Comparison of ENCODE assay signal across 17 cellular contexts in genomic region chr1:186662752-186663151, GRCh38. TPM values are rescaled to one million over a fixed set of nuclear protein-coding genes. Genes with fewer than 3 reads are reported as not detected.
DNase-seq lines count a peak whose midpoint lies in the region; ATAC-seq, FAIRE-seq and TF ChIP-seq lines count a peak whose summit lies in the region.
"Had no signal": no experiment of that assay in that cellular context is flagged by ENCODE, and none has a peak within 500 bp of the region (broad histone marks: within the 10 kb centered on the region; RNA-seq: fewer than 3 reads in every experiment).

No MANE protein-coding gene starts in this region.

- H2BK120ac ChIP-seq in mesendoderm (ENCODE audit: low read depth, low read length) = no peak overlapping the region

- peak; percentile 100 for FAIRE-seq in endometrium (lab: Jason Lieb, UNC)
- FAIRE-seq: GM12891 had no signal

- no peak for TF ChIP-seq CTCF in hepatocyte (IDR thresholded peaks at IDR 0.05; ENCODE audit: poor library complexity)

- H4K8ac ChIP-seq in mesendoderm (ENCODE audit: low read depth, low read length) = no peak overlapping the region

- no peak overlapping the region for H2BK15ac ChIP-seq in mesendoderm (replicated peaks; ENCODE audit: low read depth)

- H3K4me2 ChIP-seq in mesendoderm (ENCODE audit: low read length) = no peak overlapping the region
- no peak overlapping the region for H3K4me2 ChIP-seq in hepatocyte

- DNase-seq in ELR (ENCODE audit: low read depth) (peak; percentile 60), OCI-M1 (lab: John Stamatoyannopoulos, UW) (peak; percentile 26), mesendoderm (peak; percentile 70), CD1c-positive myeloid dendritic cell (ENCODE audit: extremely low spot score) (no peak), hepatocyte (ENCODE audit: low spot score) (no peak), COR-L47 (lab: John Stamatoyannopoulos, UW) (no peak)
- DNase-seq: activated CD4-positive, alpha-beta T cell treated with anti-CD3 and anti-CD28 coated beads, Interleukin-2, amount 50 U/mL, for 48 hours; activated naive CD4-positive, alpha-beta T cell treated with anti-CD3 and anti-CD28 coated beads for 36 hours; activated T-cell treated with anti-CD3 and anti-CD28 coated beads, Interleukin-2, amount 50 U/mL, for 1 hour; dorsolateral prefrontal cortex; GDM1; stimulated activated CD4-positive, alpha-beta T cell treated with anti-CD3 and anti-CD28 coated beads, Interleukin-4, amount 100 ng/mL, for 1 hour; substantia nigra; SW 1271 had no signal

- no peak overlapping the region for H2AK5ac ChIP-seq in mesendoderm (ENCODE audit: low read length)

- ATAC-seq in HG03565 (IDR thresholded peaks at IDR 0.05; ENCODE audit: unreplicated experiment) = no peak

- H3K27me3 ChIP-seq in mesendoderm (ENCODE audit: insufficient read depth, low read length, poor library complexity) (no peaks in the 10 kb centered on the region), hepatocyte (no peaks in the 10 kb centered on the region)
- H3K27me3 ChIP-seq: dorsolateral prefrontal cortex had no signal

- H3K9ac ChIP-seq in mesendoderm (ENCODE audit: low read length) = no peak overlapping the region

- no peak overlapping the region for H3K27ac ChIP-seq in mesendoderm (ENCODE audit: low read depth, low read length)
- no peak overlapping the region for H3K27ac ChIP-seq in hepatocyte
- H3K27ac ChIP-seq: dorsolateral prefrontal cortex had no signal

- no peak overlapping the region for H3K18ac ChIP-seq in mesendoderm (ENCODE audit: low read length)

- no peak overlapping the region for H3K56ac ChIP-seq in mesendoderm (ENCODE audit: low read length)

- H3K36me3 ChIP-seq in mesendoderm (ENCODE audit: control insufficient read depth, insufficient read depth, low read length) = no peaks in the 10 kb centered on the region
- H3K36me3 ChIP-seq in hepatocyte (replicated peaks; ENCODE audit: insufficient read depth, low read depth) = no peaks in the 10 kb centered on the region

- H3K4me3 ChIP-seq in mesendoderm (ENCODE audit: low read length) (no peak overlapping the region), hepatocyte (no peak overlapping the region)
- H3K4me3 ChIP-seq: dorsolateral prefrontal cortex had no signal

- no peak overlapping the region for H3K4ac ChIP-seq in mesendoderm (ENCODE audit: low read depth, low read length)

- H4K5ac ChIP-seq in mesendoderm (ENCODE audit: low read length) = no peak overlapping the region

- no peaks in the 10 kb centered on the region for H3K79me1 ChIP-seq in mesendoderm (ENCODE audit: low read length)

- H3K4me1 ChIP-seq in mesendoderm (ENCODE audit: control insufficient read depth, low read depth, low read length) (no peaks in the 10 kb centered on the region), hepatocyte (ENCODE audit: insufficient read depth) (no peaks in the 10 kb centered on the region)

- no peaks in the 10 kb centered on the region for H3K9me2 ChIP-seq in hepatocyte (replicated peaks; ENCODE audit: insufficient read depth)

- H3K79me2 ChIP-seq in mesendoderm (ENCODE audit: control insufficient read depth, insufficient read depth, low read length) = no peaks in the 10 kb centered on the region
- no peaks in the 10 kb centered on the region for H3K79me2 ChIP-seq in hepatocyte

- H2BK5ac ChIP-seq in mesendoderm (ENCODE audit: low read length) = no peak overlapping the region

- H3K23ac ChIP-seq in mesendoderm (ENCODE audit: low read length) = no peak overlapping the region

- H4K20me1 ChIP-seq in hepatocyte (ENCODE audit: insufficient read depth, poor library complexity, severe bottlenecking) = no peaks in the 10 kb centered on the region

- no peaks in the 10 kb centered on the region for H3K9me3 ChIP-seq in hepatocyte (ENCODE audit: low read depth)

- H2AFZ ChIP-seq in hepatocyte = no peak overlapping the region

RNA-seq across cellular contexts. Expression of gene PTGS2, which starts 17.5 kb away (rescaled TPM):
- 0.41 TPM for polyA plus RNA-seq in mesendoderm (2013, experiment 1 of 2)
- 0.31 TPM for polyA plus RNA-seq in mesendoderm (2013, experiment 2 of 2)
- total RNA-seq in hepatocyte = 19.1 and 21.9 TPM in 2 replicates
- 6.2 and 9.9 TPM in 2 replicates for polyA plus RNA-seq in hepatocyte

Comparison
In these comparisons a context has a peak if more than half of its experiments do, and no peak if none do; other contexts are left out.
1. DNase-seq: peak in ELR (single experiment), OCI-M1 (single experiment) and mesendoderm (single experiment); none in CD1c-positive myeloid dendritic cell (single experiment), hepatocyte (single experiment) and COR-L47 (single experiment).